ENCODE assay signal across 22 cellular contexts in genomic region chr2:205343103-205343502, GRCh38.
DNase-seq lines count a peak whose midpoint lies in the region; ATAC-seq, FAIRE-seq and TF ChIP-seq lines count a peak whose summit lies in the region.
"Had no signal": no experiment of that assay in that cellular context is flagged by ENCODE, and none has a peak within 500 bp of the region (broad histone marks: within the 10 kb centered on the region; RNA-seq: fewer than 3 reads in every experiment).

No MANE protein-coding gene starts in this region.

- no peaks in the 10 kb centered on the region for H3K79me2 ChIP-seq in astrocyte (ENCODE audit: insufficient read depth, low read length)

- H3K4me1 ChIP-seq in BE2C = no peaks in the 10 kb centered on the region; the same call in 1 of the 2 replicates
- no peaks in the 10 kb centered on the region for H3K4me1 ChIP-seq in astrocyte (ENCODE audit: insufficient read depth, low read length)
- H3K4me1 ChIP-seq: BLaER1 treated with 17β-estradiol and CSF1 and Interleukin-3, amounts not matched to agents 10 nM and 100 nM had no signal

- H3K9ac ChIP-seq in astrocyte (ENCODE audit: low read length) = no peak overlapping the region
- H3K9ac ChIP-seq: BLaER1 treated with 17β-estradiol and CSF1 and Interleukin-3, amounts not matched to agents 10 nM and 100 nM; GM23248 had no signal

- no peaks in the 10 kb centered on the region for H3K36me3 Mint-ChIP-seq in astrocyte (ENCODE audit: low read depth, unreplicated experiment)
- H3K36me3 Mint-ChIP-seq in activated naive CD8-positive, alpha-beta T cell treated with anti-CD3 and anti-CD28 coated beads, Interleukin-2, amount 50 U/mL, for 24 hours (ENCODE audit: low read depth) = no peaks in the 10 kb centered on the region
- H3K36me3 Mint-ChIP-seq: CD14-positive monocyte; CD8-positive, alpha-beta memory T cell had no signal

- peak; percentile 8 for DNase-seq in BE2C
- no peak for DNase-seq in astrocyte (ENCODE audit: low read depth)
- DNase-seq in islet precursor cell = peak; percentile 60
- DNase-seq in activated naive CD8-positive, alpha-beta T cell treated with anti-CD3 and anti-CD28 coated beads, Interleukin-2, amount 50 U/mL, for 24 hours = no peak
- no peak for DNase-seq in stimulated activated naive CD8-positive, alpha-beta T cell treated with anti-CD3 and anti-CD28 coated beads, Interleukin-15, amount 100 ng/mL, for 72 hours
- DNase-seq: Calu3; CD4-positive, alpha-beta T cell; CD8-positive, alpha-beta memory T cell; DMS53; DMS79 treated with DMSO at 0.1 percent for 48 hours; GM23248; H7; HCEC 1CT had no signal

- no peaks in the 10 kb centered on the region for H3K27me3 Mint-ChIP-seq in astrocyte (ENCODE audit: low read depth, unreplicated experiment)
- no peaks in the 10 kb centered on the region for H3K27me3 Mint-ChIP-seq in activated naive CD8-positive, alpha-beta T cell treated with anti-CD3 and anti-CD28 coated beads, Interleukin-2, amount 50 U/mL, for 24 hours
- H3K27me3 Mint-ChIP-seq in stimulated activated naive CD8-positive, alpha-beta T cell treated with anti-CD3 and anti-CD28 coated beads, Interleukin-15, amount 100 ng/mL, for 72 hours = no peaks in the 10 kb centered on the region
- H3K27me3 Mint-ChIP-seq: CD4-positive, alpha-beta T cell; CD8-positive, alpha-beta memory T cell had no signal

- H3K27me3 ChIP-seq in BE2C (no peaks in the 10 kb centered on the region), astrocyte (ENCODE audit: insufficient read depth, low read length) (no peaks in the 10 kb centered on the region)
- H3K27me3 ChIP-seq: BLaER1 treated with 17β-estradiol and CSF1 and Interleukin-3, amounts not matched to agents 10 nM and 100 nM had no signal

- TF ChIP-seq CTCF in BE2C (IDR thresholded peaks at IDR 0.05; ENCODE audit: low read depth, low read length) (no peak), astrocyte (IDR thresholded peaks at IDR 0.05; ENCODE audit: insufficient read depth, low read depth, low read length) (no peak)

- no peaks in the 10 kb centered on the region for H3K4me1 Mint-ChIP-seq in astrocyte (ENCODE audit: low read depth, unreplicated experiment)
- no peaks in the 10 kb centered on the region for H3K4me1 Mint-ChIP-seq in activated naive CD8-positive, alpha-beta T cell treated with anti-CD3 and anti-CD28 coated beads, Interleukin-2, amount 50 U/mL, for 24 hours
- H3K4me1 Mint-ChIP-seq in stimulated activated naive CD8-positive, alpha-beta T cell treated with anti-CD3 and anti-CD28 coated beads, Interleukin-15, amount 100 ng/mL, for 72 hours = no peaks in the 10 kb centered on the region
- H3K4me1 Mint-ChIP-seq: B cell; CD14-positive monocyte; CD8-positive, alpha-beta memory T cell had no signal

- no peaks in the 10 kb centered on the region for H3K9me3 ChIP-seq in BE2C
- no peaks in the 10 kb centered on the region for H3K9me3 ChIP-seq in astrocyte (ENCODE audit: insufficient read depth, low read depth, low read length)
- H3K9me3 ChIP-seq: BLaER1 treated with 17β-estradiol and CSF1 and Interleukin-3, amounts not matched to agents 10 nM and 100 nM had no signal

- no peak overlapping the region for H3K27ac Mint-ChIP-seq in astrocyte (ENCODE audit: unreplicated experiment)
- H3K27ac Mint-ChIP-seq in activated naive CD8-positive, alpha-beta T cell treated with anti-CD3 and anti-CD28 coated beads, Interleukin-2, amount 50 U/mL, for 24 hours = no peak overlapping the region
- no peak overlapping the region for H3K27ac Mint-ChIP-seq in stimulated activated naive CD8-positive, alpha-beta T cell treated with anti-CD3 and anti-CD28 coated beads, Interleukin-15, amount 100 ng/mL, for 72 hours
- H3K27ac Mint-ChIP-seq: B cell; CD14-positive monocyte; CD4-positive, alpha-beta T cell; CD8-positive, alpha-beta memory T cell had no signal

- H3K4me3 Mint-ChIP-seq in astrocyte (ENCODE audit: unreplicated experiment) = no peak overlapping the region
- H3K4me3 Mint-ChIP-seq in activated naive CD8-positive, alpha-beta T cell treated with anti-CD3 and anti-CD28 coated beads, Interleukin-2, amount 50 U/mL, for 24 hours = no peak overlapping the region
- H3K4me3 Mint-ChIP-seq in stimulated activated naive CD8-positive, alpha-beta T cell treated with anti-CD3 and anti-CD28 coated beads, Interleukin-15, amount 100 ng/mL, for 72 hours = no peak overlapping the region
- H3K4me3 Mint-ChIP-seq: B cell; CD14-positive monocyte; CD4-positive, alpha-beta T cell; CD8-positive, alpha-beta memory T cell had no signal

- H4K20me1 ChIP-seq in astrocyte (ENCODE audit: insufficient read depth, low read length) = no peaks in the 10 kb centered on the region
- H4K20me1 ChIP-seq: BLaER1 treated with 17β-estradiol and CSF1 and Interleukin-3, amounts not matched to agents 10 nM and 100 nM had no signal

- ATAC-seq in activated naive CD8-positive, alpha-beta T cell treated with anti-CD3 and anti-CD28 coated beads, Interleukin-2, amount 50 U/mL, for 24 hours = no peak
- no peak for ATAC-seq in GM21515 (IDR thresholded peaks at IDR 0.05; ENCODE audit: unreplicated experiment)
- no peak for ATAC-seq in stimulated activated naive CD8-positive, alpha-beta T cell treated with anti-CD3 and anti-CD28 coated beads, Interleukin-15, amount 100 ng/mL, for 72 hours

- no peaks in the 10 kb centered on the region for H3K9me3 Mint-ChIP-seq in astrocyte (ENCODE audit: unreplicated experiment)
- no peaks in the 10 kb centered on the region for H3K9me3 Mint-ChIP-seq in activated naive CD8-positive, alpha-beta T cell treated with anti-CD3 and anti-CD28 coated beads, Interleukin-2, amount 50 U/mL, for 24 hours
- H3K9me3 Mint-ChIP-seq in stimulated activated naive CD8-positive, alpha-beta T cell treated with anti-CD3 and anti-CD28 coated beads, Interleukin-15, amount 100 ng/mL, for 72 hours = peaks cover 0 to 10% of the 10 kb centered on the region in 2 donors

- H3K36me3 ChIP-seq in BE2C (no peaks in the 10 kb centered on the region), astrocyte (ENCODE audit: insufficient read depth, low read length) (no peaks in the 10 kb centered on the region)
- H3K36me3 ChIP-seq: BLaER1 treated with 17β-estradiol and CSF1 and Interleukin-3, amounts not matched to agents 10 nM and 100 nM had no signal

- no peak overlapping the region for H2AFZ ChIP-seq in astrocyte (ENCODE audit: low read depth, low read length)
- H2AFZ ChIP-seq: GM23248 had no signal

- H3K27ac ChIP-seq in astrocyte (ENCODE audit: low read depth, low read length) = no peak overlapping the region
- H3K27ac ChIP-seq: 22Rv1; BLaER1 treated with 17β-estradiol and CSF1 and Interleukin-3, amounts not matched to agents 10 nM and 100 nM; GM23248 had no signal

- peak; percentile 17 for FAIRE-seq in astrocyte (lab: Jason Lieb, UNC)
- FAIRE-seq: A204.1, G401.6, GM12892, H1 had no signal

- no peak overlapping the region for H3K4me3 ChIP-seq in BE2C (ENCODE audit: low read depth, low read length)
- H3K4me3 ChIP-seq in astrocyte (ENCODE audit: insufficient read depth, low read depth, low read length) = no peak overlapping the region
- H3K4me3 ChIP-seq: BLaER1 treated with 17β-estradiol and CSF1 and Interleukin-3, amounts not matched to agents 10 nM and 100 nM; GM23248 had no signal

- H3K4me2 ChIP-seq in astrocyte (ENCODE audit: low read length) = no peak overlapping the region
- H3K4me2 ChIP-seq: BLaER1 treated with 17β-estradiol and CSF1 and Interleukin-3, amounts not matched to agents 10 nM and 100 nM had no signal

Comparison
In these comparisons a context has a peak if more than half of its experiments do, and no peak if none do; other contexts are left out.
1. DNase-seq: peak in BE2C (single experiment) and islet precursor cell (single experiment); none in astrocyte (single experiment), activated naive CD8-positive, alpha-beta T cell treated with anti-CD3 and anti-CD28 coated beads, Interleukin-2, amount 50 U/mL, for 24 hours (single experiment) and stimulated activated naive CD8-positive, alpha-beta T cell treated with anti-CD3 and anti-CD28 coated beads, Interleukin-15, amount 100 ng/mL, for 72 hours (0 of 2).